8 cellular contexts compared by ENCODE assay signal in the genomic region with DNA sequence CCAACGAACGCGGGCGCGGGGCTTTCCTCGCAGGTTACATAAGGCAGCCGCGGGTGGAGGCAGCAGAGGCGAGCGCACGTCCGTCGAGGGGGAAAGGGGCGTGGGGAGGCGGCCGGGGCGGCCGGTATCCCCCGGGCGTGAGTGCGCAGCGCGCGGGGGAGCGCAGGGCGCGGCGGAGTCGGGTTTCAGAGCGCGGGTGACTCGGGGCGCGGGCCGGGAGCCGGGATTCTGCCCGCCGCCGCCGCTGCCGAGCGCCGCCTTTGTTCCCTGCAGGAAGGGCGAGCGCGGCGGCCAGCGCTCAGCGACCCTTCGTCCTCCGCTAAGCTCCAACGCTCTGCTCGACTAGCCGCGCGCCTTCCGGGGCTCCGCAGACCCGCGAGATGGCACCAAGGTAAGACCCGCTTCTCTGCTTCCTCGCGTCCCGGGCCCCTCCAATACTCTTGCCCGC. TPM values are rescaled to one million over a fixed set of nuclear protein-coding genes. Genes with fewer than 3 reads are reported as not detected.
DNase-seq lines count a peak whose midpoint lies in the region; ATAC-seq and TF ChIP-seq lines count a peak whose summit lies in the region.

A gene (plus strand): TSS at position 226 of the 448 bp plus-strand sequence. CDS start 155 bp downstream, at position 381.

- no peak for TF ChIP-seq EP300 in upper lobe of left lung (IDR thresholded peaks at IDR 0.05)

- ATAC-seq in activated T-cell treated with anti-CD3 and anti-CD28 coated beads, Interleukin-2, amount 50 U/mL, for 72 hours (replicated peaks in 1 of 2): peak in 1 of 2 donors; percentile 9
- peak in 1 of 2 donors; percentile 80 for ATAC-seq in upper lobe of left lung (ENCODE audit: low FRiP score in 2 of 2)
- ATAC-seq in HG02763 (IDR thresholded peaks at IDR 0.05; ENCODE audit: unreplicated experiment): no peak

- peaks cover 15% of the 10 kb centered on the region for H3K4me1 Mint-ChIP-seq in activated T-cell treated with anti-CD3 and anti-CD28 coated beads, Interleukin-2, amount 50 U/mL, for 72 hours (ENCODE audit: low read depth)

- peak within 1 kb of the TSS in 3 of 4 donors; percentile 34 to 50 (median 41) for H3K4me3 ChIP-seq in upper lobe of left lung

- peaks cover 0 to 10% (median 6%) of the 10 kb centered on the region in 4 donors for H3K27me3 ChIP-seq in upper lobe of left lung

- TF ChIP-seq CTCF in upper lobe of left lung (IDR thresholded peaks at IDR 0.05): no peak

- H3K9me3 ChIP-seq in upper lobe of left lung: no peaks in the 10 kb centered on the region

- no peaks in the 10 kb centered on the region for H3K36me3 Mint-ChIP-seq in activated T-cell treated with anti-CD3 and anti-CD28 coated beads, Interleukin-2, amount 50 U/mL, for 72 hours (ENCODE audit: insufficient read depth in 2 of 2)

- DNase-seq in activated T-cell treated with anti-CD3 and anti-CD28 coated beads, Interleukin-2, amount 50 U/mL, for 72 hours: no peak
- no peak for DNase-seq in activated T-cell treated with anti-CD3 and anti-CD28 coated beads, Interleukin-2, amount 50 U/mL, for 1 hour
- DNase-seq in cerebellum (ENCODE audit: low spot score) (no peak), mesenteric fat pad (ENCODE audit: low spot score) (no peak), upper lobe of left lung (peak in 1 of 2 donors; percentile 89), COLO829 (ENCODE audit: low spot score) (no peak)
- DNase-seq in effector CD4-positive, alpha-beta T cell: no peak

- TF ChIP-seq POLR2A in upper lobe of left lung (IDR thresholded peaks at IDR 0.05): no peak

- H3K4me1 ChIP-seq in upper lobe of left lung: peaks cover 8 to 15% (median 11%) of the 10 kb centered on the region in 4 donors

- H3K9me3 Mint-ChIP-seq in activated T-cell treated with anti-CD3 and anti-CD28 coated beads, Interleukin-2, amount 50 U/mL, for 72 hours: no peaks in the 10 kb centered on the region

- WGBS in upper lobe of left lung, 2 donors: 2% methylated on average over 48 of the region's 65 CpGs; no CpG with 5 or more reads in 1 of the 2 donors

- H3K4me3 Mint-ChIP-seq in activated T-cell treated with anti-CD3 and anti-CD28 coated beads, Interleukin-2, amount 50 U/mL, for 72 hours: peak within 1 kb of the TSS; percentile 77 to 82

- H3K36me3 ChIP-seq in upper lobe of left lung: no peaks in the 10 kb centered on the region

- H3K27ac ChIP-seq in upper lobe of left lung: peak within 1 kb of the TSS in 1 of 4 donors; percentile 17

- H3K27ac Mint-ChIP-seq in activated T-cell treated with anti-CD3 and anti-CD28 coated beads, Interleukin-2, amount 50 U/mL, for 72 hours: no peak within 1 kb of the TSS

- H3K27me3 Mint-ChIP-seq in activated T-cell treated with anti-CD3 and anti-CD28 coated beads, Interleukin-2, amount 50 U/mL, for 72 hours (ENCODE audit: low read depth): peaks cover 78% of the 10 kb centered on the region

RNA-seq across cellular contexts. Expression of the gene that starts here (rescaled TPM):
- total RNA-seq in activated T-cell treated with anti-CD3 and anti-CD28 coated beads, Interleukin-2, amount 50 U/mL, for 72 hours: under 1 TPM; 0.19 to 0.30 TPM
- total RNA-seq in cerebellum: 23.2 TPM
- total RNA-seq in mesenteric fat pad: 73.3 TPM
- total RNA-seq in upper lobe of left lung: 10 to 100 TPM in 1 of 6 donors, 1 to 10 TPM in 5; 1.0 to 17.9 (median 2.7) TPM
